ENCODE assay signal across 9 cellular contexts in genomic region chr2:26330114-26330581, GRCh38. TPM values are rescaled to one million over a fixed set of nuclear protein-coding genes. Genes with fewer than 3 reads are reported as not detected.
A peak's percentile ranks its signal among the peaks of the same experiment; 100 is the strongest.
DNase-seq lines count a peak whose midpoint lies in the region; ATAC-seq and TF ChIP-seq lines count a peak whose summit lies in the region.
"Had no signal": no experiment of that assay in that cellular context is flagged by ENCODE, and none has a peak within 500 bp of the region (broad histone marks: within the 10 kb centered on the region; RNA-seq: fewer than 3 reads in every experiment).

No MANE protein-coding gene starts in this region.

- CTCF ChIA-PET in HCT116 (lab: Charles Lee), result interaction anchor here (1.0 to 2.0 kb wide), 4 partner anchors 16 to 137 kb away, joined by 3 to 9 read pairs (median 4); partner anchors contain the start of gene SELENOI

- no TSS peak for BruUV-seq in HCT116 (replicated peaks; lab: Mats Ljungman, UMichigan)

- H3K27ac Mint-ChIP-seq in T-helper 1 cell treated with Interleukin-12 subunit alpha and Interleukin-12 subunit beta and Interleukin-4 antibody, amounts not matched to agents 30 μg/mL and 1 μg/mL, for 36 hours, result peak overlapping the region; percentile 2

- H3K4me3 Mint-ChIP-seq in T-helper 1 cell treated with Interleukin-12 subunit alpha and Interleukin-12 subunit beta and Interleukin-4 antibody, amounts not matched to agents 30 μg/mL and 1 μg/mL, for 36 hours, result no peak overlapping the region

- peaks cover 13% of the 10 kb centered on the region for H3K4me1 Mint-ChIP-seq in T-helper 1 cell treated with Interleukin-12 subunit alpha and Interleukin-12 subunit beta and Interleukin-4 antibody, amounts not matched to agents 30 μg/mL and 1 μg/mL, for 36 hours (ENCODE audit: low read depth)

- H2AFZ ChIP-seq in HCT116 (ENCODE audit: low read depth, low read length, poor library complexity, severe bottlenecking), result peak overlapping the region; percentile 5

- TF ChIP-seq RAD21 in HCT116 (IDR thresholded peaks at IDR 0.05; ENCODE audit: low read depth), result peak; percentile 85

- H3K36me3 Mint-ChIP-seq in T-helper 1 cell treated with Interleukin-12 subunit alpha and Interleukin-12 subunit beta and Interleukin-4 antibody, amounts not matched to agents 30 μg/mL and 1 μg/mL, for 36 hours (ENCODE audit: low read depth), result no peaks in the 10 kb centered on the region

- POLR2A ChIA-PET in HCT116 (lab: Charles Lee), result no interaction called here

- intact Hi-C loops in HCT116 (cut with micrococcal nuclease) (loop anchor here (2.0 kb wide), 1 partner anchor 95 kb away; no protein-coding TSS in a partner anchor), heart left ventricle (cut with DNase I) (loop anchor here in 5 of 10 donors (5.0 to 10.0 kb wide), 3 partner anchors 88 to 375 kb away; partner anchors contain the start of genes HADHA (in 3 of the 5) and HADHB (in 3 of the 5))

- H3K4me1 ChIP-seq in HCT116 (ENCODE audit: control insufficient read depth in 1 of 2, insufficient read depth in 2 of 2, low read length in 2 of 2) (peaks cover 4 to 9% of the 10 kb centered on the region in 2 experiments; a peak in 3 of 4 replicates), adipocyte (ENCODE audit: control insufficient read depth, insufficient read depth, low read length) (peaks cover 27% of the 10 kb centered on the region), heart left ventricle (peaks cover 0 to 10% (median 0%) of the 10 kb centered on the region in 12 donors)

- TF ChIP-seq CTCF in HCT116 (IDR thresholded peaks at IDR 0.05 in 2 of 3, conservative IDR thresholded peaks at IDR 0.05 in 1 of 3; ENCODE audit: borderline replicate concordance in 1 of 3, insufficient read depth in 1 of 3, low read depth in 2 of 3, low read length in 2 of 3) (peak; percentile 86 to 93 (median 88)), heart left ventricle (IDR thresholded peaks at IDR 0.05) (peak; percentile 77 to 92 (median 86))

- H3K4me3 ChIP-seq in HCT116 (replicated peaks in 1 of 2; ENCODE audit: low read depth in 1 of 2, low read length in 2 of 2) (no peak overlapping the region), adipocyte (ENCODE audit: low read length) (no peak overlapping the region), heart left ventricle (no peak overlapping the region)

- no peaks in the 10 kb centered on the region for H3K9me2 ChIP-seq in HCT116 (ENCODE audit: insufficient read depth)

- TF ChIP-seq POLR2A in HCT116 (IDR thresholded peaks at IDR 0.05; ENCODE audit: borderline replicate concordance, extremely low read depth, insufficient read depth, insufficient read length) (no peak), heart left ventricle (IDR thresholded peaks at IDR 0.05) (no peak)

- peak overlapping the region; percentile 15 for H3K4me2 ChIP-seq in HCT116 (ENCODE audit: low read length)

- H3K27ac ChIP-seq in HCT116 (ENCODE audit: low read depth, low read length) (no peak overlapping the region), heart left ventricle (no peak overlapping the region)
- H3K27ac ChIP-seq: epithelial cell of prostate had no signal

- peak; percentile 39 for DNase-seq in DMS53 treated with DMSO at 0.1 percent for 48 hours (lab: John Stamatoyannopoulos, UW; ENCODE audit: unreplicated experiment)
- peak; percentile 59 for DNase-seq in HCT116 (ENCODE audit: low read depth, low spot score)
- peak; percentile 16 for DNase-seq in NCI-H187 treated with DMSO at 0.1 percent for 48 hours (lab: John Stamatoyannopoulos, UW)
- peak; percentile 95 for DNase-seq in adipocyte (ENCODE audit: low read depth)
- peak; percentile 76 to 91 (median 85) for DNase-seq in heart left ventricle
- DNase-seq in retina, result peak; percentile 67

- H3K27me3 Mint-ChIP-seq in T-helper 1 cell treated with Interleukin-12 subunit alpha and Interleukin-12 subunit beta and Interleukin-4 antibody, amounts not matched to agents 30 μg/mL and 1 μg/mL, for 36 hours (ENCODE audit: low read depth), result no peaks in the 10 kb centered on the region

- no peaks in the 10 kb centered on the region for H3K9me3 Mint-ChIP-seq in T-helper 1 cell treated with Interleukin-12 subunit alpha and Interleukin-12 subunit beta and Interleukin-4 antibody, amounts not matched to agents 30 μg/mL and 1 μg/mL, for 36 hours

- WGBS in heart left ventricle, 4 donors, result 7 to 10% (median 8%) methylated on average over 8 of the region's 8 CpGs

- ATAC-seq in HCT116 (peak; percentile 99), heart left ventricle (peak; percentile 73 to 93 (median 91)), HG02981 (IDR thresholded peaks at IDR 0.05; ENCODE audit: unreplicated experiment) (no peak)

- H3K9me3 ChIP-seq in HCT116 (ENCODE audit: control insufficient read depth in 1 of 2, insufficient read depth in 1 of 2, low read depth in 1 of 2, low read length in 2 of 2) (no peaks in the 10 kb centered on the region), adipocyte (ENCODE audit: control insufficient read depth, low read length) (no peaks in the 10 kb centered on the region), heart left ventricle (no peaks in the 10 kb centered on the region)

- RAD21 ChIA-PET in HCT116 (lab: Charles Lee; ENCODE audit: low non-redundant PET in 1 of 2, low total read pairs in 2 of 2, uncharacterized antibody in 2 of 2, unreplicated experiment in 2 of 2), result no interaction called here

- H3K9ac ChIP-seq in HCT116 (ENCODE audit: low read length) (no peak overlapping the region), adipocyte (ENCODE audit: low read length) (peak overlapping the region; percentile 36)

- H4K20me1 ChIP-seq in HCT116 (ENCODE audit: insufficient read depth), result no peaks in the 10 kb centered on the region

- H3K27me3 ChIP-seq in HCT116 (ENCODE audit: insufficient read depth, low read length) (no peaks in the 10 kb centered on the region), adipocyte (replicated peaks; ENCODE audit: control insufficient read depth, insufficient read depth, low read length) (no peaks in the 10 kb centered on the region), heart left ventricle (no peaks in the 10 kb centered on the region)

- no peaks in the 10 kb centered on the region for H3K79me2 ChIP-seq in HCT116 (ENCODE audit: insufficient read depth, low read length)

- H3K36me3 ChIP-seq in HCT116 (ENCODE audit: control insufficient read depth in 1 of 2, insufficient read depth in 2 of 2, low read length in 2 of 2), result no peaks in the 10 kb centered on the region
- H3K36me3 ChIP-seq in adipocyte (ENCODE audit: control insufficient read depth, insufficient read depth, low read length, severe bottlenecking), result no peaks in the 10 kb centered on the region
- H3K36me3 ChIP-seq in heart left ventricle, result no peaks in the 10 kb centered on the region

TF ChIP-seq in HCT116, 20 proteins besides CTCF, POLR2A, EP300 and RAD21:
- TF ChIP-seq EZH2phosphoT487 (IDR thresholded peaks at IDR 0.05; ENCODE audit: borderline replicate concordance), result no peak

RNA-seq across cellular contexts. Expression of gene SELENOI, which starts 15.8 kb away (rescaled TPM):
- total RNA-seq in HCT116 (2021; ENCODE audit: unreplicated experiment) (63.3 TPM), heart left ventricle (10 to 100 TPM in 6 of 9 donors, 1 to 10 TPM in 3; 8.1 to 14.9 (median 12.0) TPM)
- 7.1 and 12.0 TPM in 2 replicates for polyA plus RNA-seq in HCT116 (2012)
- polyA plus RNA-seq in heart left ventricle, result 10 to 100 TPM in 1 of 2 donors, 1 to 10 TPM in 1; 1.9 to 10.2 TPM

RNA-seq across cellular contexts. Expression of gene ADGRF3, which starts 16.4 kb away (rescaled TPM):
- total RNA-seq in HCT116 (2021; ENCODE audit: unreplicated experiment) (not detected), heart left ventricle (under 1 TPM in 2 of 9 donors, not detected in 7; 0.13 to 0.69 TPM)
- 0.01 and 0.12 TPM in 2 replicates for polyA plus RNA-seq in HCT116 (2012)
- polyA plus RNA-seq in heart left ventricle, result under 1 TPM in 1 of 2 donors, not detected in 1; 0.08 TPM

Comparison
In these comparisons a context has a peak if more than half of its experiments do, and no peak if none do; other contexts are left out.
1. DNase-seq: peak in every context shown above with its lines; median percentile 95 in adipocyte; 85 in heart left ventricle; 67 in retina; 59 in HCT116; 39 in DMS53 treated with DMSO at 0.1 percent for 48 hours; 16 in NCI-H187 treated with DMSO at 0.1 percent for 48 hours.